11 cellular contexts compared by ENCODE assay signal in genomic region chr6:15063253-15063853, GRCh38.
A peak's percentile ranks its signal among the peaks of the same experiment; 100 is the strongest.
DNase-seq lines count a peak whose midpoint lies in the region; ATAC-seq and TF ChIP-seq lines count a peak whose summit lies in the region.
"Had no signal": no experiment of that assay in that cellular context is flagged by ENCODE, and none has a peak within 500 bp of the region (broad histone marks: within the 10 kb centered on the region; RNA-seq: fewer than 3 reads in every experiment).

No MANE protein-coding gene starts in this region.

- H3K9me3 ChIP-seq in sigmoid colon: no peaks in the 10 kb centered on the region

- TF ChIP-seq CTCF in fibroblast of villous mesenchyme (IDR thresholded peaks at IDR 0.05; ENCODE audit: insufficient read depth, low read depth, low read length) (no peak), sigmoid colon (IDR thresholded peaks at IDR 0.05) (no peak)

- H3K4me3 ChIP-seq in fibroblast of villous mesenchyme (ENCODE audit: low read depth, low read length): no peak overlapping the region
- H3K4me3 ChIP-seq in sigmoid colon: no peak overlapping the region

- H3K27ac ChIP-seq in sigmoid colon: no peak overlapping the region
- H3K27ac ChIP-seq: parathyroid adenoma had no signal

- peak; percentile 22 for DNase-seq in GF-D8 (lab: John Stamatoyannopoulos, UW)
- peak; percentile 48 for DNase-seq in RPMI8226
- DNase-seq in fibroblast of villous mesenchyme (ENCODE audit: low read depth): peak; percentile 12
- peak; percentile 83 for DNase-seq in posterior vena cava (ENCODE audit: low spot score)
- no peak for DNase-seq in sigmoid colon
- DNase-seq in NAMALWA (ENCODE audit: low spot score): no peak
- no peak for DNase-seq in midbrain (lab: John Stamatoyannopoulos, UW)
- DNase-seq: activated T-cell treated with anti-CD3 and anti-CD28 coated beads, Interleukin-2, amount 50 U/mL, for 4 hours; cerebellar nuclear complex had no signal

- no peaks in the 10 kb centered on the region for H3K27me3 ChIP-seq in sigmoid colon

- H3K4me1 ChIP-seq in sigmoid colon: no peaks in the 10 kb centered on the region
- H3K4me1 ChIP-seq: parathyroid adenoma had no signal

- intact Hi-C loops in posterior vena cava (cut with DNase I) (no loop called here), sigmoid colon (cut with DNase I) (no loop called here)

- TF ChIP-seq EP300 in sigmoid colon (IDR thresholded peaks at IDR 0.05): no peak

- TF ChIP-seq POLR2A in sigmoid colon (IDR thresholded peaks at IDR 0.05): no peak

- 80 to 93% methylated on average over 7 of the region's 7 CpGs for WGBS in sigmoid colon, 2 donors

- H3K36me3 ChIP-seq in sigmoid colon: no peaks in the 10 kb centered on the region

- no peak for ATAC-seq in GM18519 (IDR thresholded peaks at IDR 0.05; ENCODE audit: low FRiP score, unreplicated experiment)
- ATAC-seq: activated T-cell treated with anti-CD3 and anti-CD28 coated beads, Interleukin-2, amount 50 U/mL, for 4 hours had no signal

Comparison
In these comparisons a context has a peak if more than half of its experiments do, and no peak if none do; other contexts are left out.
1. DNase-seq: peak in GF-D8 (single experiment), RPMI8226 (single experiment), fibroblast of villous mesenchyme (single experiment) and posterior vena cava (single experiment); none in sigmoid colon (single experiment), NAMALWA (single experiment) and midbrain (single experiment).